20 cellular contexts compared by ENCODE assay signal in the genomic region with DNA sequence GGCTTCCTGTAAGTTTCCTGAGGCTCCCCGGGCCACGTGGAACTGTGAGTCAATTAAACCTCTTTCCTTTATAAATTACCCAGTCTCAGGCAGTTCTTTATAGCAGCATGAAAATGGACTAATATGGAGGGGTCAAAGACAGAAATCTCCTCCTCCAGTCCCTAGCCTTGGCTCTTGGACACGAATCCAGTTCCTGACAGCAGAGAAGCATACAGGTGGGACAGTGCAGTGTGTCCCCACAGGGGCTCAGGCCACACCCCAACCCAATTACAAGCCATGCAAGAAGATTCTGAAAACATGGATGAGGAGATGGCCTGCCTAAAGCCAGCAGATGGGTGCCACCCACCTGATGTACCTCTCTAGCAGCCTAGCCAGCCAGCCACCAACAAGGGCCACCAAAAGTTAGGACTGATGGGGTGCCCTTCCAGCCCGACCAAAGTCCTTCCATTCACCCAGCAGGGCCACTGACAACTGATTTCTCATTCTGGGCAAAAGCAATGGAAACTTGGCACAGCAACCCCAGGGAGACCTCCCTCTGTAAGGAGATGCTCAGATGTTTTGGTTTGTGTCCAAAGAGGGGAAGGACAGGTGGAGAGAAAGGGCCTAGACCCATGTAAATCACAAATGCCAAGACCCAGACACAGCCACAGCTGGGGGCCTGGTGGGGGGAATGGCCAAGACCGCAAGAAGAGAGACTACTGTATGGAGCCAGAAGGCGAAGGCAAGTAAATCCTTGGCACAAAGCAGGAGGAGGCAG. TPM values are rescaled to one million over a fixed set of nuclear protein-coding genes. Genes with fewer than 3 reads are reported as not detected.
DNase-seq lines count a peak whose midpoint lies in the region; ATAC-seq, FAIRE-seq and TF ChIP-seq lines count a peak whose summit lies in the region.
"Had no signal": no experiment of that assay in that cellular context is flagged by ENCODE, and none has a peak within 500 bp of the region (broad histone marks: within the 10 kb centered on the region; RNA-seq: fewer than 3 reads in every experiment).

No MANE protein-coding gene starts in this region.

- H3K4me3 Mint-ChIP-seq in stimulated activated naive CD8-positive, alpha-beta T cell treated with anti-CD3 and anti-CD28 coated beads, Interleukin-15, amount 100 ng/mL, for 72 hours: no peak overlapping the region
- H3K4me3 Mint-ChIP-seq in astrocyte (ENCODE audit: unreplicated experiment): peak overlapping the region; percentile 55
- H3K4me3 Mint-ChIP-seq in neural crest cell: peak overlapping the region; percentile 21
- H3K4me3 Mint-ChIP-seq in activated naive CD8-positive, alpha-beta T cell treated with anti-CD3 and anti-CD28 coated beads for 36 hours: no peak overlapping the region
- H3K4me3 Mint-ChIP-seq: activated CD4-positive, alpha-beta T cell treated with anti-CD3 and anti-CD28 coated beads for 36 hours; activated naive CD8-positive, alpha-beta T cell; CD4-positive, CD25-positive, alpha-beta regulatory T cell; effector memory CD8-positive, alpha-beta T cell; T-helper 17 cell had no signal

- H3K9ac ChIP-seq in astrocyte (ENCODE audit: low read length): no peak overlapping the region

- no peak overlapping the region for H3K27ac ChIP-seq in astrocyte (ENCODE audit: low read depth, low read length)
- no peak overlapping the region for H3K27ac ChIP-seq in uterus
- H3K27ac ChIP-seq: cardiac muscle cell had no signal

- no peak overlapping the region for H2AFZ ChIP-seq in astrocyte (ENCODE audit: low read depth, low read length)

- peaks cover 65% of the 10 kb centered on the region for H3K27me3 Mint-ChIP-seq in stimulated activated naive CD8-positive, alpha-beta T cell treated with anti-CD3 and anti-CD28 coated beads, Interleukin-15, amount 100 ng/mL, for 72 hours
- H3K27me3 Mint-ChIP-seq in astrocyte (ENCODE audit: low read depth, unreplicated experiment): peaks cover 19% of the 10 kb centered on the region
- peaks cover 36% of the 10 kb centered on the region for H3K27me3 Mint-ChIP-seq in neural crest cell (ENCODE audit: low read depth)
- peaks cover 45% of the 10 kb centered on the region for H3K27me3 Mint-ChIP-seq in activated naive CD8-positive, alpha-beta T cell treated with anti-CD3 and anti-CD28 coated beads for 36 hours

- no peaks in the 10 kb centered on the region for H3K9me3 Mint-ChIP-seq in stimulated activated naive CD8-positive, alpha-beta T cell treated with anti-CD3 and anti-CD28 coated beads, Interleukin-15, amount 100 ng/mL, for 72 hours
- H3K9me3 Mint-ChIP-seq in astrocyte (ENCODE audit: unreplicated experiment) (peaks cover 2% of the 10 kb centered on the region), neural crest cell (no peaks in the 10 kb centered on the region)
- H3K9me3 Mint-ChIP-seq in activated naive CD8-positive, alpha-beta T cell treated with anti-CD3 and anti-CD28 coated beads for 36 hours: no peaks in the 10 kb centered on the region
- H3K9me3 Mint-ChIP-seq: effector memory CD8-positive, alpha-beta T cell had no signal

- intact Hi-C loops in uterus (cut with DNase I; ENCODE audit: low total_unique reads): no loop called here

- H3K27me3 ChIP-seq in astrocyte (ENCODE audit: insufficient read depth, low read length) (peaks cover 25% of the 10 kb centered on the region), uterus (peaks cover 0 to 3% of the 10 kb centered on the region in 2 donors)
- H3K27me3 ChIP-seq: cardiac muscle cell had no signal

- H3K4me2 ChIP-seq in astrocyte (ENCODE audit: low read length): no peak overlapping the region

- no peaks in the 10 kb centered on the region for H4K20me1 ChIP-seq in astrocyte (ENCODE audit: insufficient read depth, low read length)

- no peak for TF ChIP-seq CTCF in astrocyte (IDR thresholded peaks at IDR 0.05; ENCODE audit: insufficient read depth, low read depth, low read length)
- TF ChIP-seq CTCF in neural crest cell (conservative IDR thresholded peaks at IDR 0.05): no peak
- no peak for TF ChIP-seq CTCF in uterus (IDR thresholded peaks at IDR 0.05)

- H3K4me3 ChIP-seq in astrocyte (ENCODE audit: insufficient read depth, low read depth, low read length): no peak overlapping the region
- no peak overlapping the region for H3K4me3 ChIP-seq in uterus
- H3K4me3 ChIP-seq: cardiac muscle cell, GM12878 had no signal

- peaks cover 2% of the 10 kb centered on the region for H3K36me3 Mint-ChIP-seq in astrocyte (ENCODE audit: low read depth, unreplicated experiment)
- H3K36me3 Mint-ChIP-seq in neural crest cell (ENCODE audit: low read depth): no peaks in the 10 kb centered on the region
- no peaks in the 10 kb centered on the region for H3K36me3 Mint-ChIP-seq in activated naive CD8-positive, alpha-beta T cell treated with anti-CD3 and anti-CD28 coated beads for 36 hours
- H3K36me3 Mint-ChIP-seq: CD4-positive, CD25-positive, alpha-beta regulatory T cell had no signal

- FAIRE-seq in astrocyte (lab: Jason Lieb, UNC): no peak
- FAIRE-seq: GM12878 had no signal

- no peaks in the 10 kb centered on the region for H3K9me3 ChIP-seq in astrocyte (ENCODE audit: insufficient read depth, low read depth, low read length)
- no peaks in the 10 kb centered on the region for H3K9me3 ChIP-seq in uterus

- H3K79me2 ChIP-seq in astrocyte (ENCODE audit: insufficient read depth, low read length): no peaks in the 10 kb centered on the region

- no peak for ATAC-seq in stimulated activated naive CD8-positive, alpha-beta T cell treated with anti-CD3 and anti-CD28 coated beads, Interleukin-15, Interleukin-2, amounts not matched to agents 100 U/mL and 50 U/mL, for 24 hours
- no peak for ATAC-seq in stimulated activated naive CD8-positive, alpha-beta T cell treated with anti-CD3 and anti-CD28 coated beads, Interleukin-15, amount 100 ng/mL, for 72 hours
- ATAC-seq: activated CD4-positive, alpha-beta T cell treated with anti-CD3 and anti-CD28 coated beads for 36 hours; effector memory CD8-positive, alpha-beta T cell; GM12878; T-helper 17 cell had no signal

- no peak overlapping the region for H3K27ac Mint-ChIP-seq in stimulated activated naive CD8-positive, alpha-beta T cell treated with anti-CD3 and anti-CD28 coated beads, Interleukin-15, amount 100 ng/mL, for 72 hours
- no peak overlapping the region for H3K27ac Mint-ChIP-seq in astrocyte (ENCODE audit: unreplicated experiment)
- H3K27ac Mint-ChIP-seq in neural crest cell (ENCODE audit: unreplicated experiment): peak overlapping the region; percentile 24
- no peak overlapping the region for H3K27ac Mint-ChIP-seq in activated naive CD8-positive, alpha-beta T cell treated with anti-CD3 and anti-CD28 coated beads for 36 hours
- H3K27ac Mint-ChIP-seq: activated CD4-positive, alpha-beta T cell treated with anti-CD3 and anti-CD28 coated beads for 36 hours; activated naive CD8-positive, alpha-beta T cell; effector memory CD8-positive, alpha-beta T cell; T-helper 17 cell had no signal

- DNase-seq in stimulated activated naive CD8-positive, alpha-beta T cell treated with anti-CD3 and anti-CD28 coated beads, Interleukin-15, Interleukin-2, amounts not matched to agents 100 U/mL and 50 U/mL, for 24 hours: peak; percentile 3
- no peak for DNase-seq in stimulated activated naive CD8-positive, alpha-beta T cell treated with anti-CD3 and anti-CD28 coated beads, Interleukin-15, amount 100 ng/mL, for 72 hours
- DNase-seq in astrocyte (ENCODE audit: low read depth): no peak
- no peak for DNase-seq in neural crest cell (ENCODE audit: low read depth, low spot score)
- DNase-seq in uterus: peak; percentile 7 to 9
- no peak for DNase-seq in NCI-H1694 treated with DMSO at 0.1 percent for 48 hours (lab: John Stamatoyannopoulos, UW)
- DNase-seq in retina: no peak
- DNase-seq in activated naive CD8-positive, alpha-beta T cell treated with anti-CD3 and anti-CD28 coated beads for 36 hours: no peak
- DNase-seq: activated CD4-positive, alpha-beta T cell treated with anti-CD3 and anti-CD28 coated beads for 36 hours; effector memory CD8-positive, alpha-beta T cell; mammary epithelial cell; NCI-H748 treated with DMSO at 0.1 percent for 48 hours; nucleus accumbens; trophoblast cell had no signal

- H3K4me1 ChIP-seq in astrocyte (ENCODE audit: insufficient read depth, low read length) (peaks cover 12% of the 10 kb centered on the region), uterus (no peaks in the 10 kb centered on the region)

- peaks cover 9% of the 10 kb centered on the region for H3K4me1 Mint-ChIP-seq in stimulated activated naive CD8-positive, alpha-beta T cell treated with anti-CD3 and anti-CD28 coated beads, Interleukin-15, amount 100 ng/mL, for 72 hours
- H3K4me1 Mint-ChIP-seq in astrocyte (ENCODE audit: low read depth, unreplicated experiment): peaks cover 8% of the 10 kb centered on the region
- peaks cover 9% of the 10 kb centered on the region for H3K4me1 Mint-ChIP-seq in neural crest cell
- peaks cover 4% of the 10 kb centered on the region for H3K4me1 Mint-ChIP-seq in activated naive CD8-positive, alpha-beta T cell treated with anti-CD3 and anti-CD28 coated beads for 36 hours

- H3K36me3 ChIP-seq in astrocyte (ENCODE audit: insufficient read depth, low read length): no peaks in the 10 kb centered on the region
- no peaks in the 10 kb centered on the region for H3K36me3 ChIP-seq in uterus
- H3K36me3 ChIP-seq: cardiac muscle cell had no signal

- TF ChIP-seq POLR2A in uterus (IDR thresholded peaks at IDR 0.05): no peak

RNA-seq across cellular contexts. Expression of gene GPRIN2, which starts 13.7 kb away (rescaled TPM):
- total RNA-seq in astrocyte (2.2 and 3.0 TPM in 2 replicates), neural crest cell (1.4 and 1.5 TPM in 2 replicates), uterus (1 to 10 TPM in 1 of 4 donors, not detected in 3; 3.5 TPM)
- not detected for total RNA-seq in activated naive CD8-positive, alpha-beta T cell treated with anti-CD3 and anti-CD28 coated beads for 36 hours
- total RNA-seq: activated CD4-positive, alpha-beta T cell treated with anti-CD3 and anti-CD28 coated beads for 36 hours; CD4-positive, CD25-positive, alpha-beta regulatory T cell; RPMI7951; T-helper 17 cell had no signal

RNA-seq across cellular contexts. Expression of gene SYT15, which starts 36.2 kb away (rescaled TPM):
- total RNA-seq in astrocyte: 1.2 and 1.4 TPM in 2 replicates
- 1.4 and 1.6 TPM in 2 replicates for total RNA-seq in neural crest cell
- total RNA-seq in uterus: 10 to 100 TPM in 2 of 4 donors, 1 to 10 TPM in 2; 3.0 to 22.8 (median 14.0) TPM
- total RNA-seq in activated naive CD8-positive, alpha-beta T cell treated with anti-CD3 and anti-CD28 coated beads for 36 hours: under 1 TPM; 0.50 to 0.58 TPM

Comparison
In these comparisons a context has a peak if more than half of its experiments do, and no peak if none do; other contexts are left out.
1. DNase-seq: peak in stimulated activated naive CD8-positive, alpha-beta T cell treated with anti-CD3 and anti-CD28 coated beads, Interleukin-15, Interleukin-2, amounts not matched to agents 100 U/mL and 50 U/mL, for 24 hours (single experiment) and uterus (2 of 2); none in stimulated activated naive CD8-positive, alpha-beta T cell treated with anti-CD3 and anti-CD28 coated beads, Interleukin-15, amount 100 ng/mL, for 72 hours (0 of 2), astrocyte (single experiment), neural crest cell (single experiment), NCI-H1694 treated with DMSO at 0.1 percent for 48 hours (single experiment), retina (single experiment) and activated naive CD8-positive, alpha-beta T cell treated with anti-CD3 and anti-CD28 coated beads for 36 hours (single experiment).
2. H3K4me3 Mint-ChIP-seq: peak in astrocyte (single experiment) and neural crest cell (single experiment); none in stimulated activated naive CD8-positive, alpha-beta T cell treated with anti-CD3 and anti-CD28 coated beads, Interleukin-15, amount 100 ng/mL, for 72 hours (0 of 2) and activated naive CD8-positive, alpha-beta T cell treated with anti-CD3 and anti-CD28 coated beads for 36 hours (single experiment).